Comparison of ENCODE assay signal across 16 cellular contexts in genomic region chr2:80489718-80490117, GRCh38.
DNase-seq lines count a peak whose midpoint lies in the region; ATAC-seq, FAIRE-seq and TF ChIP-seq lines count a peak whose summit lies in the region.
"Had no signal": no experiment of that assay in that cellular context is flagged by ENCODE, and none has a peak within 500 bp of the region (broad histone marks: within the 10 kb centered on the region; RNA-seq: fewer than 3 reads in every experiment).

No MANE protein-coding gene starts in this region.

- no peak overlapping the region for H3K4me3 Mint-ChIP-seq in astrocyte (ENCODE audit: unreplicated experiment)
- H3K4me3 Mint-ChIP-seq: activated CD8-positive, alpha-beta T cell treated with anti-CD3 and anti-CD28 coated beads, Interleukin-2, amount 10 ng/mL, durations not matched to agents 7 days and 5 days; activated naive CD4-positive, alpha-beta T cell treated with anti-CD3 and anti-CD28 coated beads for 36 hours had no signal

- no peak overlapping the region for H3K4me3 ChIP-seq in astrocyte (ENCODE audit: insufficient read depth, low read depth, low read length)
- H3K4me3 ChIP-seq: A549, GM12878, tibial artery had no signal

- no peak overlapping the region for H3K9ac ChIP-seq in astrocyte (ENCODE audit: low read length)

- TF ChIP-seq CTCF in astrocyte (IDR thresholded peaks at IDR 0.05; ENCODE audit: insufficient read depth, low read depth, low read length), result no peak

- no peaks in the 10 kb centered on the region for H3K27me3 Mint-ChIP-seq in astrocyte (ENCODE audit: low read depth, unreplicated experiment)

- H3K79me2 ChIP-seq in astrocyte (ENCODE audit: insufficient read depth, low read length), result no peaks in the 10 kb centered on the region

- no peak for ATAC-seq in GM21367 (IDR thresholded peaks at IDR 0.05; ENCODE audit: unreplicated experiment)
- ATAC-seq: A549; activated CD8-positive, alpha-beta T cell treated with anti-CD3 and anti-CD28 coated beads, Interleukin-2, amount 10 ng/mL, durations not matched to agents 7 days and 5 days; GM12878; left cardiac atrium had no signal

- no peak overlapping the region for H2AFZ ChIP-seq in astrocyte (ENCODE audit: low read depth, low read length)

- H3K9me3 Mint-ChIP-seq in astrocyte (ENCODE audit: unreplicated experiment), result no peaks in the 10 kb centered on the region

- H3K27ac ChIP-seq in astrocyte (ENCODE audit: low read depth, low read length), result peak overlapping the region; percentile 35
- H3K27ac ChIP-seq: A549, neutrophil, tibial artery had no signal

- peak overlapping the region; percentile 45 for H3K4me2 ChIP-seq in astrocyte (ENCODE audit: low read length)
- H3K4me2 ChIP-seq: A549 had no signal

- no peaks in the 10 kb centered on the region for H3K36me3 Mint-ChIP-seq in astrocyte (ENCODE audit: low read depth, unreplicated experiment)

- H3K4me1 Mint-ChIP-seq in astrocyte (ENCODE audit: low read depth, unreplicated experiment), result peaks cover 10% of the 10 kb centered on the region

- peaks cover 13% of the 10 kb centered on the region for H3K4me1 ChIP-seq in astrocyte (ENCODE audit: insufficient read depth, low read length)
- H3K4me1 ChIP-seq: A549, tibial artery had no signal

- FAIRE-seq in HTR-8/SVneo (lab: Jason Lieb, UNC) (no peak), astrocyte (lab: Jason Lieb, UNC) (peak; percentile 76)
- FAIRE-seq: A549, GM12878 had no signal

- H3K27me3 ChIP-seq in astrocyte (ENCODE audit: insufficient read depth, low read length), result no peaks in the 10 kb centered on the region
- H3K27me3 ChIP-seq: neutrophil, tibial artery had no signal

- no peak overlapping the region for H3K27ac Mint-ChIP-seq in astrocyte (ENCODE audit: unreplicated experiment)
- H3K27ac Mint-ChIP-seq: activated CD8-positive, alpha-beta T cell treated with anti-CD3 and anti-CD28 coated beads, Interleukin-2, amount 10 ng/mL, durations not matched to agents 7 days and 5 days; activated naive CD4-positive, alpha-beta T cell treated with anti-CD3 and anti-CD28 coated beads for 36 hours had no signal

- no peaks in the 10 kb centered on the region for H3K9me3 ChIP-seq in astrocyte (ENCODE audit: insufficient read depth, low read depth, low read length)
- H3K9me3 ChIP-seq: neutrophil, tibial artery had no signal

- DNase-seq in A172 (ENCODE audit: low spot score) (peak; percentile 89), HTR-8/SVneo (ENCODE audit: insufficient read length, low spot score) (peak; percentile 35), astrocyte (ENCODE audit: low read depth) (peak; percentile 67), hepatic stellate cell (ENCODE audit: low spot score) (peak; percentile 7), NCI-H2171 (lab: John Stamatoyannopoulos, UW) (no peak), NCI-H2171 treated with DMSO at 0.1 percent for 48 hours (lab: John Stamatoyannopoulos, UW) (no peak), NCI-H1092 treated with DMSO at 0.1 percent for 48 hours (lab: John Stamatoyannopoulos, UW) (no peak)
- DNase-seq: activated CD8-positive, alpha-beta T cell treated with anti-CD3 and anti-CD28 coated beads, Interleukin-2, amount 10 ng/mL, durations not matched to agents 7 days and 5 days; activated naive CD4-positive, alpha-beta T cell treated with anti-CD3 and anti-CD28 coated beads for 36 hours; foreskin melanocyte; left cardiac atrium; tibial artery had no signal

- no peaks in the 10 kb centered on the region for H4K20me1 ChIP-seq in astrocyte (ENCODE audit: insufficient read depth, low read length)

- no peaks in the 10 kb centered on the region for H3K36me3 ChIP-seq in astrocyte (ENCODE audit: insufficient read depth, low read length)
- H3K36me3 ChIP-seq: neutrophil, tibial artery had no signal

Comparison
In these comparisons a context has a peak if more than half of its experiments do, and no peak if none do; other contexts are left out.
1. DNase-seq: peak in A172 (single experiment), HTR-8/SVneo (single experiment), astrocyte (single experiment) and hepatic stellate cell (single experiment); none in NCI-H2171 (single experiment), NCI-H2171 treated with DMSO at 0.1 percent for 48 hours (single experiment) and NCI-H1092 treated with DMSO at 0.1 percent for 48 hours (single experiment).